Comparison of ENCODE assay signal across 12 cellular contexts in genomic region chr14:103273847-103274615, GRCh38.
DNase-seq lines count a peak whose midpoint lies in the region; ATAC-seq and TF ChIP-seq lines count a peak whose summit lies in the region.
"Had no signal": no experiment of that assay in that cellular context is flagged by ENCODE, and none has a peak within 500 bp of the region (broad histone marks: within the 10 kb centered on the region; RNA-seq: fewer than 3 reads in every experiment).

No MANE protein-coding gene starts in this region.

- no peak overlapping the region for H3K27ac Mint-ChIP-seq in stimulated activated naive B cell treated with anti-CD40 and anti-IgM and Interleukin-4, amounts not matched to agents 10 μg/mL and 1 μg/mL and 100 μg/mL, for 72 hours
- no peak overlapping the region for H3K27ac Mint-ChIP-seq in activated T-helper 2 cell treated with anti-CD3 and anti-CD28 coated beads, Interferon-gamma antibody, Interleukin-2, Interleukin-4, amounts not matched to agents 10 μg/mL and 5 μg/mL and 100 μg/mL, durations not matched to agents 14 hours and 24 hours and 36 hours
- H3K27ac Mint-ChIP-seq in effector memory CD8-positive, alpha-beta T cell = no peak overlapping the region
- H3K27ac Mint-ChIP-seq: activated naive CD4-positive, alpha-beta T cell treated with anti-CD3 and anti-CD28 coated beads, Interleukin-2, amount 50 U/mL, for 24 hours had no signal

- ATAC-seq in left lung (peak; percentile 20), sciatic nerve (peak; percentile 22)
- ATAC-seq in stimulated activated naive B cell treated with anti-CD40 and anti-IgM and Interleukin-4, amounts not matched to agents 10 μg/mL and 1 μg/mL and 100 μg/mL, for 72 hours (replicated peaks) = no peak
- ATAC-seq in effector memory CD8-positive, alpha-beta T cell (replicated peaks) = no peak

- no peak overlapping the region for H3K27ac ChIP-seq in duodenal mucosa (ENCODE audit: low read depth, low read length)
- H3K27ac ChIP-seq in left lung = no peak overlapping the region
- H3K27ac ChIP-seq: SJSA1 had no signal

- H3K4me1 Mint-ChIP-seq in stimulated activated naive B cell treated with anti-CD40 and anti-IgM and Interleukin-4, amounts not matched to agents 10 μg/mL and 1 μg/mL and 100 μg/mL, for 72 hours = no peaks in the 10 kb centered on the region
- no peaks in the 10 kb centered on the region for H3K4me1 Mint-ChIP-seq in activated T-helper 2 cell treated with anti-CD3 and anti-CD28 coated beads, Interferon-gamma antibody, Interleukin-2, Interleukin-4, amounts not matched to agents 10 μg/mL and 5 μg/mL and 100 μg/mL, durations not matched to agents 14 hours and 24 hours and 36 hours (ENCODE audit: low read depth)
- H3K4me1 Mint-ChIP-seq in effector memory CD8-positive, alpha-beta T cell (ENCODE audit: low read depth in 2 of 2) = peaks cover 0 to 2% of the 10 kb centered on the region in 2 donors

- peaks cover 3 to 6% of the 10 kb centered on the region in 2 donors for H3K36me3 Mint-ChIP-seq in stimulated activated naive B cell treated with anti-CD40 and anti-IgM and Interleukin-4, amounts not matched to agents 10 μg/mL and 1 μg/mL and 100 μg/mL, for 72 hours
- H3K36me3 Mint-ChIP-seq in activated T-helper 2 cell treated with anti-CD3 and anti-CD28 coated beads, Interferon-gamma antibody, Interleukin-2, Interleukin-4, amounts not matched to agents 10 μg/mL and 5 μg/mL and 100 μg/mL, durations not matched to agents 14 hours and 24 hours and 36 hours (ENCODE audit: low read depth) = no peaks in the 10 kb centered on the region
- H3K36me3 Mint-ChIP-seq in effector memory CD8-positive, alpha-beta T cell (ENCODE audit: insufficient read depth) = no peaks in the 10 kb centered on the region

- peaks cover 41 to 75% of the 10 kb centered on the region in 2 donors for H3K27me3 Mint-ChIP-seq in stimulated activated naive B cell treated with anti-CD40 and anti-IgM and Interleukin-4, amounts not matched to agents 10 μg/mL and 1 μg/mL and 100 μg/mL, for 72 hours
- H3K27me3 Mint-ChIP-seq in activated T-helper 2 cell treated with anti-CD3 and anti-CD28 coated beads, Interferon-gamma antibody, Interleukin-2, Interleukin-4, amounts not matched to agents 10 μg/mL and 5 μg/mL and 100 μg/mL, durations not matched to agents 14 hours and 24 hours and 36 hours (ENCODE audit: low read depth) = peaks cover 48% of the 10 kb centered on the region
- H3K27me3 Mint-ChIP-seq in effector memory CD8-positive, alpha-beta T cell = peaks cover 59 to 63% of the 10 kb centered on the region in 2 donors

- no peak overlapping the region for H3K4me3 Mint-ChIP-seq in stimulated activated naive B cell treated with anti-CD40 and anti-IgM and Interleukin-4, amounts not matched to agents 10 μg/mL and 1 μg/mL and 100 μg/mL, for 72 hours
- no peak overlapping the region for H3K4me3 Mint-ChIP-seq in activated T-helper 2 cell treated with anti-CD3 and anti-CD28 coated beads, Interferon-gamma antibody, Interleukin-2, Interleukin-4, amounts not matched to agents 10 μg/mL and 5 μg/mL and 100 μg/mL, durations not matched to agents 14 hours and 24 hours and 36 hours (ENCODE audit: low read depth)
- H3K4me3 Mint-ChIP-seq in effector memory CD8-positive, alpha-beta T cell = no peak overlapping the region
- H3K4me3 Mint-ChIP-seq: activated naive CD4-positive, alpha-beta T cell treated with anti-CD3 and anti-CD28 coated beads, Interleukin-2, amount 50 U/mL, for 24 hours had no signal

- H3K36me3 ChIP-seq in ES-I3 (ENCODE audit: insufficient read depth, low read length) (no peaks in the 10 kb centered on the region), duodenal mucosa (ENCODE audit: control insufficient read depth in 1 of 2, insufficient read depth in 2 of 2, low read length in 2 of 2) (no peaks in the 10 kb centered on the region), left lung (no peaks in the 10 kb centered on the region)
- H3K36me3 ChIP-seq: SJSA1 had no signal

- H3K9ac ChIP-seq in ES-I3 (ENCODE audit: low read depth, low read length) (peak overlapping the region; percentile 47; the same call in 1 of the 2 replicates), duodenal mucosa (ENCODE audit: low read depth in 1 of 2, low read length in 2 of 2) (no peak overlapping the region)

- DNase-seq in left lung = no peak
- no peak for DNase-seq in sciatic nerve (ENCODE audit: low spot score)
- DNase-seq in stimulated activated naive B cell treated with anti-CD40 and anti-IgM and Interleukin-4, amounts not matched to agents 10 μg/mL and 1 μg/mL and 100 μg/mL, for 72 hours = no peak
- no peak for DNase-seq in NCI-H2171 (lab: John Stamatoyannopoulos, UW)
- DNase-seq in activated T-helper 2 cell treated with anti-CD3 and anti-CD28 coated beads, Interferon-gamma antibody, Interleukin-2, Interleukin-4, amounts not matched to agents 10 μg/mL and 5 μg/mL and 100 μg/mL, durations not matched to agents 14 hours and 24 hours and 36 hours (ENCODE audit: low spot score) = no peak
- no peak for DNase-seq in effector memory CD8-positive, alpha-beta T cell
- DNase-seq: cerebellar nuclear complex, COR-L47 had no signal

- intact Hi-C loops in left lung (cut with DNase I) (no loop called here), sciatic nerve (cut with DNase I) (loop anchor here (10.0 kb wide), 1 partner anchor 69 kb away; no protein-coding TSS in a partner anchor)
- intact Hi-C loops in activated T-helper 2 cell treated with anti-CD3 and anti-CD28 coated beads, Interferon-gamma antibody, Interleukin-2, Interleukin-4, amounts not matched to agents 10 μg/mL and 5 μg/mL and 100 μg/mL, durations not matched to agents 14 hours and 24 hours and 36 hours (cut with micrococcal nuclease) = no loop called here

- H3K4me1 ChIP-seq in ES-I3 (ENCODE audit: insufficient read depth, low read length) (no peaks in the 10 kb centered on the region), duodenal mucosa (ENCODE audit: control insufficient read depth in 1 of 2, insufficient read depth in 2 of 2, low read length in 2 of 2) (peaks cover 0 to 5% of the 10 kb centered on the region in 2 donors), left lung (peaks cover 5 to 24% of the 10 kb centered on the region in 2 donors)
- H3K4me1 ChIP-seq: SJSA1 had no signal

- peaks cover 6% of the 10 kb centered on the region in 2 donors for H3K9me3 Mint-ChIP-seq in stimulated activated naive B cell treated with anti-CD40 and anti-IgM and Interleukin-4, amounts not matched to agents 10 μg/mL and 1 μg/mL and 100 μg/mL, for 72 hours
- H3K9me3 Mint-ChIP-seq in activated T-helper 2 cell treated with anti-CD3 and anti-CD28 coated beads, Interferon-gamma antibody, Interleukin-2, Interleukin-4, amounts not matched to agents 10 μg/mL and 5 μg/mL and 100 μg/mL, durations not matched to agents 14 hours and 24 hours and 36 hours = peaks cover 4% of the 10 kb centered on the region
- no peaks in the 10 kb centered on the region for H3K9me3 Mint-ChIP-seq in effector memory CD8-positive, alpha-beta T cell

- peaks cover 0 to 9% of the 10 kb centered on the region in 2 donors for H3K27me3 ChIP-seq in duodenal mucosa (ENCODE audit: control insufficient read depth in 1 of 2, insufficient read depth in 2 of 2, low read length in 2 of 2)
- H3K27me3 ChIP-seq in left lung = peaks cover 53 to 89% of the 10 kb centered on the region in 2 donors
- H3K27me3 ChIP-seq: SJSA1 had no signal

- H3K4me3 ChIP-seq in duodenal mucosa (ENCODE audit: low read depth in 1 of 2, low read length in 2 of 2) (peak overlapping the region; percentile 31 to 65), left lung (peak overlapping the region; percentile 29 to 33)
- H3K4me3 ChIP-seq: SJSA1 had no signal

- peaks cover 6% of the 10 kb centered on the region; the same call in 1 of the 2 replicates for H3K9me3 ChIP-seq in ES-I3 (ENCODE audit: control insufficient read depth, insufficient read depth, low read length)
- no peaks in the 10 kb centered on the region for H3K9me3 ChIP-seq in duodenal mucosa (ENCODE audit: control insufficient read depth in 1 of 2, low read length in 2 of 2)
- no peaks in the 10 kb centered on the region for H3K9me3 ChIP-seq in left lung
- H3K9me3 ChIP-seq: SJSA1 had no signal

- TF ChIP-seq CTCF in left lung (IDR thresholded peaks at IDR 0.05) = no peak

Comparison
In these comparisons a context has a peak if more than half of its experiments do, and no peak if none do; other contexts are left out.
1. ATAC-seq: peak in left lung (single experiment) and sciatic nerve (single experiment); none in stimulated activated naive B cell treated with anti-CD40 and anti-IgM and Interleukin-4, amounts not matched to agents 10 μg/mL and 1 μg/mL and 100 μg/mL, for 72 hours (0 of 2) and effector memory CD8-positive, alpha-beta T cell (single experiment).